ENCODE assay signal across 22 cellular contexts in the genomic region with DNA sequence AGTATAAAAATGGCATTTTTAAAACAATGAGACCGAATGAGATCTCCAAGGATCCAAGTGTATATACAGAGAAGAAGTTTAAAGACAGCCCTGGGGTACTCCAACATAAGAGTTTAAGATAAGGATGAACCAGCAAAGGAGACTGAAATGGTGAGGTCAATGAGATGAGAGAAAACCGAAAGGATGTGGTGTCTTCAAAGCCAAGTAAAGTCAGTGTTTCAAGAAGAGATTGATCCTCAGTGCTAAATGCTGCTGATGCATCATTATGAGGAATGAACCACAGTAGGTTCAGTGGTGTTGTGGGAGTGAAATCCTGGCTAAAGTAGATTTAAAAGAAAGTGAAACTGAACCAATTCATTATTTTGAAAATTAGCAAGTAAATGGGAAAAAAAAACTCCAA.
"Had no signal": no experiment of that assay in that cellular context is flagged by ENCODE, and none has a peak within 500 bp of the region (broad histone marks: within the 10 kb centered on the region; RNA-seq: fewer than 3 reads in every experiment).

No MANE protein-coding gene starts in this region.

- H3K9ac ChIP-seq: neural progenitor cell had no signal

- H3K36me3 ChIP-seq: colonic mucosa, esophagus muscularis mucosa, neural progenitor cell, right lobe of liver, vagina had no signal

- H3K27ac ChIP-seq: colonic mucosa, esophagus muscularis mucosa, hepatocyte, neural progenitor cell, right lobe of liver, skin epidermis, vagina had no signal

- H3K79me2 ChIP-seq: hepatocyte had no signal

- DNase-seq: activated CD8-positive, alpha-beta memory T cell treated with anti-CD3 and anti-CD28 coated beads, Interleukin-2, amount 50 U/mL, for 48 hours; activated effector memory CD4-positive, alpha-beta T cell treated with anti-CD3 and anti-CD28 coated beads, Interleukin-2, amount 50 U/mL, for 16 hours; activated naive CD4-positive, alpha-beta T cell treated with anti-CD3 and anti-CD28 coated beads, Interleukin-2, amount 50 U/mL, for 16 hours; activated T-cell treated with anti-CD3 and anti-CD28 coated beads, Interleukin-2, amount 50 U/mL, for 48 hours; colonic mucosa; glutamatergic neuron; immature natural killer cell; naive B cell; posterior cingulate gyrus; right lobe of liver; stimulated activated CD4-positive, alpha-beta T cell treated with anti-CD3 and anti-CD28 coated beads, Interleukin-1b, Interleukin-23, amount 100 ng/mL, for 48 hours; SW 1271 had no signal

- H3K4me1 ChIP-seq: colonic mucosa, esophagus muscularis mucosa, neural progenitor cell, right lobe of liver, vagina had no signal

- H3K36me3 Mint-ChIP-seq: immature natural killer cell; naive B cell; neural progenitor cell; stimulated activated effector memory CD8-positive, alpha-beta T cell treated with anti-CD3 and anti-CD28 coated beads, Interleukin-12 subunit alpha, Interleukin-12 subunit beta, amount 100 ng/mL, for 72 hours had no signal

- H2AFZ ChIP-seq: hepatocyte, neural progenitor cell had no signal

- H3K9me3 Mint-ChIP-seq: central memory CD8-positive, alpha-beta T cell; immature natural killer cell; neural progenitor cell; stimulated activated effector memory CD8-positive, alpha-beta T cell treated with anti-CD3 and anti-CD28 coated beads, Interleukin-12 subunit alpha, Interleukin-12 subunit beta, amount 100 ng/mL, for 72 hours; T-helper 2 cell treated with Interferon-gamma antibody and Interleukin-4, amounts not matched to agents 5 μg/mL and 100 μg/mL, for 36 hours had no signal

- H3K4me2 ChIP-seq: hepatocyte, neural progenitor cell had no signal

- H3K4me1 Mint-ChIP-seq: central memory CD8-positive, alpha-beta T cell; immature natural killer cell; naive B cell; neural progenitor cell; stimulated activated effector memory CD8-positive, alpha-beta T cell treated with anti-CD3 and anti-CD28 coated beads, Interleukin-12 subunit alpha, Interleukin-12 subunit beta, amount 100 ng/mL, for 72 hours had no signal

- ATAC-seq: left lobe of liver; right lobe of liver; stimulated activated effector memory CD8-positive, alpha-beta T cell treated with anti-CD3 and anti-CD28 coated beads, Interleukin-12 subunit alpha, Interleukin-12 subunit beta, amount 100 ng/mL, for 72 hours had no signal

- H3K4me3 Mint-ChIP-seq: central memory CD8-positive, alpha-beta T cell; immature natural killer cell; naive B cell; neural progenitor cell; stimulated activated effector memory CD8-positive, alpha-beta T cell treated with anti-CD3 and anti-CD28 coated beads, Interleukin-12 subunit alpha, Interleukin-12 subunit beta, amount 100 ng/mL, for 72 hours; T-helper 2 cell treated with Interferon-gamma antibody and Interleukin-4, amounts not matched to agents 5 μg/mL and 100 μg/mL, for 36 hours had no signal

- H3K27ac Mint-ChIP-seq: immature natural killer cell; naive B cell; neural progenitor cell; stimulated activated effector memory CD8-positive, alpha-beta T cell treated with anti-CD3 and anti-CD28 coated beads, Interleukin-12 subunit alpha, Interleukin-12 subunit beta, amount 100 ng/mL, for 72 hours; T-helper 2 cell treated with Interferon-gamma antibody and Interleukin-4, amounts not matched to agents 5 μg/mL and 100 μg/mL, for 36 hours had no signal

- H3K4me3 ChIP-seq: colonic mucosa, esophagus muscularis mucosa, hepatocyte, lung, neural progenitor cell, right lobe of liver, skin epidermis, vagina had no signal

- H3K27me3 ChIP-seq: colonic mucosa, hepatocyte, neural progenitor cell, right lobe of liver, vagina had no signal

- H3K9me3 ChIP-seq: colonic mucosa, esophagus muscularis mucosa, right lobe of liver, vagina had no signal
